Comparison of ENCODE assay signal across 8 cellular contexts in genomic region chr5:73565166-73565968, GRCh38.
DNase-seq lines count a peak whose midpoint lies in the region; ATAC-seq and FAIRE-seq lines count a peak whose summit lies in the region.

Gene ANKRA2 (minus strand): TSS chr5:73565639. CDS start chr5:73562881, 2,758 bp downstream.
Gene UTP15 (plus strand): TSS chr5:73565743. CDS start chr5:73567345, 1,602 bp downstream.

- no peaks in the 10 kb centered on the region for H3K27me3 Mint-ChIP-seq in effector memory CD8-positive, alpha-beta T cell

- ATAC-seq in GM21367 (IDR thresholded peaks at IDR 0.05; ENCODE audit: unreplicated experiment), result peak; percentile 88
- ATAC-seq in effector memory CD8-positive, alpha-beta T cell (replicated peaks), result peak; percentile 91

- peak within 1 kb of the TSS; percentile 92 to 100 for H3K4me3 Mint-ChIP-seq in effector memory CD8-positive, alpha-beta T cell

- H3K9me3 Mint-ChIP-seq in effector memory CD8-positive, alpha-beta T cell, result no peaks in the 10 kb centered on the region

- H3K4me1 Mint-ChIP-seq in effector memory CD8-positive, alpha-beta T cell (ENCODE audit: low read depth in 2 of 2), result peaks cover 25 to 43% of the 10 kb centered on the region in 2 donors

- DNase-seq in COLO829 (ENCODE audit: low spot score), result peak; percentile 66
- DNase-seq in HTR-8/SVneo (ENCODE audit: insufficient read length, low spot score), result peak; percentile 91
- DNase-seq in NOMO-1 treated with dmso at 0.1 percent for 144 hours (lab: John Stamatoyannopoulos, UW; ENCODE audit: unreplicated experiment), result peak; percentile 93
- peak; percentile 93 to 99 (median 97) for DNase-seq in activated CD8-positive, alpha-beta memory T cell treated with anti-CD3 and anti-CD28 coated beads for 48 hours (ENCODE audit: low read depth in 2 of 3, low spot score in 2 of 3)
- peak; percentile 98 to 100 (median 99) for DNase-seq in effector memory CD8-positive, alpha-beta T cell
- peak; percentile 98 for DNase-seq in medulla oblongata (ENCODE audit: extremely low spot score)
- DNase-seq in stimulated activated CD8-positive, alpha-beta memory T cell treated with anti-CD3 and anti-CD28 coated beads, Interleukin-12 subunit alpha, Interleukin-12 subunit beta, amount 100 ng/mL, for 1 hour (ENCODE audit: low read depth), result peak; percentile 99

- H3K27ac Mint-ChIP-seq in effector memory CD8-positive, alpha-beta T cell, result peak within 1 kb of the TSS; percentile 98 to 100

- peak; percentile 95 for FAIRE-seq in HTR-8/SVneo (lab: Jason Lieb, UNC)

- H3K36me3 Mint-ChIP-seq in effector memory CD8-positive, alpha-beta T cell (ENCODE audit: insufficient read depth), result peaks cover 62% of the 10 kb centered on the region

Comparison
In these comparisons a context has a peak if more than half of its experiments do, and no peak if none do; other contexts are left out.
1. Peak in every context shown above with its lines: DNase-seq and ATAC-seq.